In the genomic region with DNA sequence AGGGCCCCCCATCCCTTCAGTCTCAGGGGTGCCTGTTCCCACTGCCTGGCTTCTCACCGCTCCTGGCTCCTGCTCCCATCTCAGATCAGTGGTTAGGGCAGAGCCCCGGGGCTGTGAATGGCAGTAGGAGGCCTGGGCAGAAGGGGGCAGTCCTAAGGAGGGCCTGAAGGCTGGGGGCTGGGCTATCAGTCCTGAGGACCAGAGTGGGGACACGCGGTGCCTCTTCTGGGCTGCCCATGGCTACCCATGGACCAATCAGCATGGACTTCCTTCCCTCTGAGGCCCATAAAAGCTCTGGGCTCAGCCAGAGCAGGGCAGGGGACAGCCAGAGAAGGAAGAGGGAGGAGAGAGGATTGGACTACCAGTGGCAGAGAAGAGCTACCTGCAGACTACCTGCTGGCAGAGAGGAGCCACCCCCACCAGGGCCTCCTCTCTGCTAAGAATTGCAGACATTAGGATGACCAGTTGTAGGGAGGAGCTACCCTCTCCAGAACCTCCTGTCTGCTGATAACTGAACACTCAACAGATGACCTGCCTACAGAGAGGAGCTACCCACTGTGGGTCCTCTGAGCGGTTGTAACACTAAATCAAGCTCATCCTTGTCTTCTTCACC, we compare ENCODE assay signal across 31 cellular contexts. TPM values are rescaled to one million over a fixed set of nuclear protein-coding genes. Genes with fewer than 3 reads are reported as not detected.
"Had no signal": no experiment of that assay in that cellular context is flagged by ENCODE, and none has a peak within 500 bp of the region (broad histone marks: within the 10 kb centered on the region; RNA-seq: fewer than 3 reads in every experiment).

No MANE protein-coding gene starts in this region.

- H3K9me3 ChIP-seq: colonic mucosa, gastrocnemius medialis, heart left ventricle, left lung, ovary, psoas muscle, sigmoid colon, transverse colon, vagina had no signal

- H3K4me3 ChIP-seq: colonic mucosa, gastrocnemius medialis, heart left ventricle, hepatocyte, left lung, ovary, psoas muscle, sigmoid colon, transverse colon, vagina had no signal

- H3K27ac Mint-ChIP-seq: dendritic cell treated with granulocyte-macrophage colony-stimulating factor and Interleukin-4, amounts not matched to agents 40 ng/mL and 50 ng/mL, for 4 days; naive thymus-derived CD8-positive, alpha-beta T cell; nephron progenitor cell; stimulated activated effector memory CD8-positive, alpha-beta T cell treated with anti-CD3 and anti-CD28 coated beads, Interleukin-12 subunit alpha, Interleukin-12 subunit beta, amount 100 ng/mL, for 72 hours had no signal

- H3K4me3 Mint-ChIP-seq: dendritic cell treated with granulocyte-macrophage colony-stimulating factor and Interleukin-4, amounts not matched to agents 40 ng/mL and 50 ng/mL, for 4 days; nephron progenitor cell; stimulated activated effector memory CD8-positive, alpha-beta T cell treated with anti-CD3 and anti-CD28 coated beads, Interleukin-12 subunit alpha, Interleukin-12 subunit beta, amount 100 ng/mL, for 72 hours had no signal

- H3K27ac ChIP-seq: colonic mucosa, epithelial cell of prostate, gastrocnemius medialis, heart left ventricle, hepatocyte, left lung, ovary, psoas muscle, sigmoid colon, transverse colon, vagina had no signal

- ATAC-seq: esophagus mucosa; gastrocnemius medialis; heart left ventricle; left cardiac atrium; left lung; naive thymus-derived CD8-positive, alpha-beta T cell; psoas muscle; stimulated activated effector memory CD8-positive, alpha-beta T cell treated with anti-CD3 and anti-CD28 coated beads, Interleukin-12 subunit alpha, Interleukin-12 subunit beta, amount 100 ng/mL, for 72 hours; stimulated activated naive CD8-positive, alpha-beta T cell treated with anti-CD3 and anti-CD28 coated beads, Interleukin-15, Interleukin-2, amounts not matched to agents 100 U/mL and 50 U/mL, for 24 hours had no signal

- DNase-seq: colonic mucosa; foreskin fibroblast; gastrocnemius medialis; kidney; left cardiac atrium; left lung; mesenchymal stem cell; midbrain; naive thymus-derived CD8-positive, alpha-beta T cell; nephron progenitor cell; occipital lobe; ovary; psoas muscle; right cardiac atrium; sigmoid colon; stimulated activated CD4-positive, alpha-beta T cell treated with anti-CD3 and anti-CD28 coated beads, Interleukin-2, amount 100 ng/mL, for 24 hours; stimulated activated CD4-positive, alpha-beta T cell treated with anti-CD3 and anti-CD28 coated beads, Interleukin-4, amount 100 ng/mL, for 24 hours; stimulated activated naive CD8-positive, alpha-beta T cell treated with anti-CD3 and anti-CD28 coated beads, Interleukin-15, Interleukin-2, amounts not matched to agents 100 U/mL and 50 U/mL, for 24 hours; transverse colon had no signal

- H3K27me3 ChIP-seq: colonic mucosa, hepatocyte, ovary, vagina had no signal

- H3K79me2 ChIP-seq: hepatocyte had no signal

- H3K9me3 Mint-ChIP-seq: dendritic cell treated with granulocyte-macrophage colony-stimulating factor and Interleukin-4, amounts not matched to agents 40 ng/mL and 50 ng/mL, for 4 days; naive thymus-derived CD8-positive, alpha-beta T cell; nephron progenitor cell; stimulated activated effector memory CD8-positive, alpha-beta T cell treated with anti-CD3 and anti-CD28 coated beads, Interleukin-12 subunit alpha, Interleukin-12 subunit beta, amount 100 ng/mL, for 72 hours had no signal

- H3K36me3 Mint-ChIP-seq: naive thymus-derived CD8-positive, alpha-beta T cell; stimulated activated effector memory CD8-positive, alpha-beta T cell treated with anti-CD3 and anti-CD28 coated beads, Interleukin-12 subunit alpha, Interleukin-12 subunit beta, amount 100 ng/mL, for 72 hours had no signal

- FAIRE-seq: kidney had no signal

- H2AFZ ChIP-seq: hepatocyte had no signal

- H3K36me3 ChIP-seq: colonic mucosa, gastrocnemius medialis, heart left ventricle, left lung, ovary, sigmoid colon, transverse colon, vagina had no signal

- H3K4me1 ChIP-seq: colonic mucosa, gastrocnemius medialis, heart left ventricle, left lung, psoas muscle, sigmoid colon, transverse colon, vagina had no signal

- H3K4me2 ChIP-seq: hepatocyte had no signal

RNA-seq across cellular contexts. Expression of a gene that starts 23.4 kb away (rescaled TPM):
- total RNA-seq: colonic mucosa; esophagus mucosa; gastrocnemius medialis; heart left ventricle; hepatocyte; kidney; left cardiac atrium; left lung; lung microvascular endothelial cell; myocyte; naive thymus-derived CD8-positive, alpha-beta T cell; ovary; psoas muscle; renal cortical epithelial cell; right cardiac atrium; skeletal muscle tissue; ureter had no signal
- polyA plus RNA-seq: heart left ventricle; hepatocyte; naive thymus-derived CD8-positive, alpha-beta T cell; ovary had no signal

RNA-seq across cellular contexts. Expression of a gene that starts 35.6 kb away (rescaled TPM):
- total RNA-seq: myocyte, occipital lobe, skeletal muscle tissue had no signal
- polyA plus RNA-seq: heart left ventricle had no signal
